Comparison of ENCODE assay signal across 18 cellular contexts in the genomic region with DNA sequence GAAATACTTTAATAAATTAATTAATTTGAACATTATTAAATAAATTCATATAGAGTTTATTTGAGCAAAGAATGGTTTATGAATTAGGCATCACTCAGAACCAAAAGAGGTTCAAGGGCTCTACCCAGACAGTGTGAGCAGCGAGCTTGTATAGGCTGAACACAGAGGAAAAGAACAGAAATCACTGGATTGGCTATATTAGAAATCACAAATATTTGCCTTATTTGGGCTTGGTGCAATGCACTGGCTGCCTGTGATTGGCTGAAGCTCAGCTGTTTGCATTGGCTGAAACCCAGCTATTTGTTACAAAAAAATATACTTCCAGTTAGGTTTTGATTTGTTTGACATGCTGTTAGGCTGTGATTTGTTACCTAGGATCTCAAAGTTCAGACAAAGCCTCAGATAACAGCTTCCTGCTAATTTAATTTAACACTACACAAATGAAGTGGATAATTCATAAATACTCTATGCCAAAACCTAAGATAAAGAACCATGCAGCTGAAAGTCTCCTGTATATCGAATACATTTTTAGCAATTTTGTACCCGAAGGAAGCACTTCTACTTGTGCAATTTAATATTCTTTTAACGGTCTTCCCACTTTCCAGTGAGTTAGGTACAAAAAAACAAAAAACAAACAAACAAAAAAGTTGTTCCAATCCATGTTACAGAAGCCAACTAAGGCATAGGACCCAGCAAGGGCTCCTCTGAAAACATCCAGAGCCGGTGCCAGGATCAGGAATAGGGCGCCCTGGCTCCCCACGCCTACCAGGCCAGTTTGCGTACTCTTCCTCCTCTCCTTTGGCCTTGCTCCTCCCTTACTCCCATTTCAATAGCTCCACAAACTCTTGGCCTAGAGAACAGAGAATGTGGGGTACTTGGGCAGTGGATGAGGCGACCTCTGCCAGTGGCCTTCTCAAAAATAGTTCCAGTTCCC.
"Had no signal": no experiment of that assay in that cellular context is flagged by ENCODE, and none has a peak within 500 bp of the region (broad histone marks: within the 10 kb centered on the region; RNA-seq: fewer than 3 reads in every experiment).

No MANE protein-coding gene starts in this region.

- ATAC-seq: gastroesophageal sphincter; left colon; mucosa of descending colon; naive thymus-derived CD8-positive, alpha-beta T cell; right cardiac atrium; stimulated activated naive CD8-positive, alpha-beta T cell treated with anti-CD3 and anti-CD28 coated beads, Interleukin-15, amount 100 ng/mL, for 72 hours had no signal

- H3K4me1 ChIP-seq: gastroesophageal sphincter, spleen had no signal

- H3K27ac Mint-ChIP-seq: activated naive CD4-positive, alpha-beta T cell treated with anti-CD3 and anti-CD28 coated beads, Interleukin-2, amount 10 ng/mL, durations not matched to agents 7 days and 5 days; activated T-cell treated with anti-CD3 and anti-CD28 coated beads, Interleukin-2, amount 50 U/mL, for 24 hours; endodermal cell; memory B cell; naive thymus-derived CD8-positive, alpha-beta T cell; stimulated activated naive CD8-positive, alpha-beta T cell treated with anti-CD3 and anti-CD28 coated beads, Interleukin-15, amount 100 ng/mL, for 72 hours had no signal

- H3K27me3 Mint-ChIP-seq: activated naive CD4-positive, alpha-beta T cell treated with anti-CD3 and anti-CD28 coated beads, Interleukin-2, amount 10 ng/mL, durations not matched to agents 7 days and 5 days; naive thymus-derived CD8-positive, alpha-beta T cell had no signal

- H3K27ac ChIP-seq: gastroesophageal sphincter, heart right ventricle, spleen, thoracic aorta had no signal

- H3K4me3 ChIP-seq: gastroesophageal sphincter, heart right ventricle, mucosa of descending colon, spleen, thoracic aorta had no signal

- H3K9me3 Mint-ChIP-seq: activated naive CD4-positive, alpha-beta T cell treated with anti-CD3 and anti-CD28 coated beads, Interleukin-2, amount 10 ng/mL, durations not matched to agents 7 days and 5 days; activated T-cell treated with anti-CD3 and anti-CD28 coated beads, Interleukin-2, amount 50 U/mL, for 24 hours; endodermal cell; memory B cell; naive thymus-derived CD8-positive, alpha-beta T cell; stimulated activated naive CD8-positive, alpha-beta T cell treated with anti-CD3 and anti-CD28 coated beads, Interleukin-15, amount 100 ng/mL, for 72 hours had no signal

- DNase-seq: activated CD4-positive, alpha-beta T cell treated with anti-CD3 and anti-CD28 coated beads, Interleukin-2, amount 50 U/mL, for 4 hours; activated CD4-positive, CD25-positive, alpha-beta regulatory T cell treated with anti-CD3 and anti-CD28 coated beads, Interleukin-2, amount 50 U/mL, for 72 hours; activated naive CD4-positive, alpha-beta T cell treated with anti-CD3 and anti-CD28 coated beads, Interleukin-2, amount 10 ng/mL, durations not matched to agents 7 days and 5 days; activated T-cell treated with anti-CD3 and anti-CD28 coated beads, Interleukin-2, amount 50 U/mL, for 24 hours; dermis blood vessel endothelial cell; endodermal cell; erythroblast; heart right ventricle; left colon; mucosa of descending colon; naive thymus-derived CD8-positive, alpha-beta T cell; spleen; stimulated activated naive CD8-positive, alpha-beta T cell treated with anti-CD3 and anti-CD28 coated beads, Interleukin-15, amount 100 ng/mL, for 72 hours; T-helper 9 cell had no signal

- H3K9me3 ChIP-seq: gastroesophageal sphincter, heart right ventricle, mucosa of descending colon, spleen, thoracic aorta had no signal

- H3K4me1 Mint-ChIP-seq: activated naive CD4-positive, alpha-beta T cell treated with anti-CD3 and anti-CD28 coated beads, Interleukin-2, amount 10 ng/mL, durations not matched to agents 7 days and 5 days; memory B cell; naive thymus-derived CD8-positive, alpha-beta T cell; stimulated activated naive CD8-positive, alpha-beta T cell treated with anti-CD3 and anti-CD28 coated beads, Interleukin-15, amount 100 ng/mL, for 72 hours had no signal

- H3K27me3 ChIP-seq: gastroesophageal sphincter, heart right ventricle, spleen had no signal

- H3K4me3 Mint-ChIP-seq: activated naive CD4-positive, alpha-beta T cell treated with anti-CD3 and anti-CD28 coated beads, Interleukin-2, amount 10 ng/mL, durations not matched to agents 7 days and 5 days; activated T-cell treated with anti-CD3 and anti-CD28 coated beads, Interleukin-2, amount 50 U/mL, for 24 hours; endodermal cell; memory B cell; naive thymus-derived CD8-positive, alpha-beta T cell; stimulated activated naive CD8-positive, alpha-beta T cell treated with anti-CD3 and anti-CD28 coated beads, Interleukin-15, amount 100 ng/mL, for 72 hours had no signal

- H3K36me3 ChIP-seq: gastroesophageal sphincter, heart right ventricle, spleen, thoracic aorta had no signal

- H3K36me3 Mint-ChIP-seq: activated naive CD4-positive, alpha-beta T cell treated with anti-CD3 and anti-CD28 coated beads, Interleukin-2, amount 10 ng/mL, durations not matched to agents 7 days and 5 days; memory B cell; naive thymus-derived CD8-positive, alpha-beta T cell had no signal
